8 cellular contexts compared by ENCODE assay signal in genomic region chr5:172764861-172765765, GRCh38. TPM values are rescaled to one million over a fixed set of nuclear protein-coding genes. Genes with fewer than 3 reads are reported as not detected.
DNase-seq lines count a peak whose midpoint lies in the region; ATAC-seq and TF ChIP-seq lines count a peak whose summit lies in the region.

No MANE protein-coding gene starts in this region.

- TF ChIP-seq CTCF in endodermal cell (conservative IDR thresholded peaks at IDR 0.05), result no peak

- peak overlapping the region; percentile 89 for H3K27ac ChIP-seq in endodermal cell (ENCODE audit: low read depth, low read length)

- peak overlapping the region; percentile 61 for H3K9ac ChIP-seq in endodermal cell (ENCODE audit: extremely low read depth, low read length, poor library complexity, severe bottlenecking)

- in situ Hi-C loops in Caki2 (cut with HindIII; ENCODE audit: low pct_unique_long_range_greater_than_20kb, low sequenced_read_pairs), result no loop called here

- H3K9me3 ChIP-seq in endodermal cell (ENCODE audit: control insufficient read depth, low read length), result peaks cover under 1% of the 10 kb centered on the region

- H3K27me3 Mint-ChIP-seq in endodermal cell (ENCODE audit: insufficient read depth), result peaks cover 7% of the 10 kb centered on the region

- 13 to 15% methylated on average over 20 to 24 of the region's 24 CpGs for WGBS in endodermal cell (ENCODE audit: insufficient coverage in 1 of 2, insufficient read length in 1 of 2), 2 experiments

- peaks cover 22% of the 10 kb centered on the region for H3K36me3 ChIP-seq in endodermal cell (ENCODE audit: control insufficient read depth, insufficient read depth, low read length)

- H3K4me3 ChIP-seq in endodermal cell (ENCODE audit: low read length), result peak overlapping the region; percentile 71

- no peaks in the 10 kb centered on the region for H3K27me3 ChIP-seq in endodermal cell (ENCODE audit: control insufficient read depth, insufficient read depth, low read length, poor library complexity, severe bottlenecking)

- DNase-seq in Caki2 (ENCODE audit: low read depth), result peak; percentile 100
- peak in 73 of 76 experiments; percentile 19 to 95 (median 75) for DNase-seq in HUDEP-2 (lab: John Stamatoyannopoulos, UW; ENCODE audit: unreplicated experiment in 76 of 76)
- DNase-seq in NOMO-1 treated with dmso at 0.1 percent for 144 hours (lab: John Stamatoyannopoulos, UW; ENCODE audit: unreplicated experiment), result peak; percentile 85
- DNase-seq in activated CD8-positive, alpha-beta memory T cell treated with anti-CD3 and anti-CD28 coated beads, Interleukin-2, amount 50 U/mL, for 1 hour (ENCODE audit: extremely low read depth), result peak; percentile 99
- DNase-seq in endodermal cell, result peak; percentile 98
- DNase-seq in mesenteric fat pad (ENCODE audit: low spot score), result peak; percentile 97
- DNase-seq in stimulated activated CD8-positive, alpha-beta memory T cell treated with anti-CD3 and anti-CD28 coated beads, Interleukin-15, amount 100 ng/mL, for 1 hour (ENCODE audit: low read depth), result peak; percentile 92

- ATAC-seq in GM21390 (IDR thresholded peaks at IDR 0.05; ENCODE audit: unreplicated experiment), result peak; percentile 80

- peaks cover 7% of the 10 kb centered on the region for H3K4me1 ChIP-seq in endodermal cell (ENCODE audit: control insufficient read depth, insufficient read depth, low read length)

- peak overlapping the region; percentile 95 for H3K27ac Mint-ChIP-seq in endodermal cell

- peaks cover 20% of the 10 kb centered on the region for H3K36me3 Mint-ChIP-seq in endodermal cell (ENCODE audit: low read depth)

- no peaks in the 10 kb centered on the region for H3K9me3 Mint-ChIP-seq in endodermal cell

- peaks cover 22% of the 10 kb centered on the region for H3K4me1 Mint-ChIP-seq in endodermal cell

- peak overlapping the region; percentile 57 for H3K4me3 Mint-ChIP-seq in endodermal cell

RNA-seq across cellular contexts. Expression of gene DUSP1, which starts 5.9 kb away (rescaled TPM):
- 143 and 159 TPM in 2 replicates for total RNA-seq in Caki2 (2014; rRNA removed; shearing (Covaris generic); ENCODE audit: low replicate concordance)
- total RNA-seq in endodermal cell (10 to 100 TPM in 1 of 2 donors, 1 to 10 TPM in 1; 9.2 to 11.0 TPM), mesenteric fat pad (1,666 TPM)
- 16.8 TPM for polyA plus RNA-seq in endodermal cell (2013, experiment 1 of 2)
- polyA plus RNA-seq in endodermal cell (2013, experiment 2 of 2), result 18.1 TPM

Comparison
In these comparisons a context has a peak if more than half of its experiments do, and no peak if none do; other contexts are left out.
1. Peak in every context shown above with its lines: DNase-seq, ATAC-seq, H3K4me3 ChIP-seq and H3K27ac ChIP-seq.
2. RNA of gene DUSP1, which starts 5.9 kb away (total RNA-seq): 1,666 TPM in mesenteric fat pad (single experiment) and 143 to 159 TPM in Caki2; 9.2 to 11.0 TPM in endodermal cell; every median in the first group is over 10 times any median in the second.